ENCODE assay signal across 25 cellular contexts in genomic region chr2:150876201-150877085, GRCh38.
A peak's percentile ranks its signal among the peaks of the same experiment; 100 is the strongest.
DNase-seq lines count a peak whose midpoint lies in the region; ATAC-seq and TF ChIP-seq lines count a peak whose summit lies in the region.
"Had no signal": no experiment of that assay in that cellular context is flagged by ENCODE, and none has a peak within 500 bp of the region (broad histone marks: within the 10 kb centered on the region; RNA-seq: fewer than 3 reads in every experiment).

No MANE protein-coding gene starts in this region.

- ATAC-seq in GM23338 (no peak), HG03521 (IDR thresholded peaks at IDR 0.05; ENCODE audit: unreplicated experiment) (no peak)
- ATAC-seq: heart left ventricle had no signal

- no peak overlapping the region for H3K9ac ChIP-seq in adipocyte (ENCODE audit: low read length)
- no peak overlapping the region for H3K9ac ChIP-seq in neural progenitor cell

- H3K4me3 ChIP-seq in GM23338 (no peak overlapping the region), adipocyte (ENCODE audit: low read length) (no peak overlapping the region), neural progenitor cell (no peak overlapping the region)
- H3K4me3 ChIP-seq: heart left ventricle, skin epidermis, vagina had no signal

- TF ChIP-seq CTCF in GM23338 (conservative IDR thresholded peaks at IDR 0.05; ENCODE audit: low read depth in 2 of 2), result no peak
- no peak for TF ChIP-seq CTCF in neural progenitor cell (IDR thresholded peaks at IDR 0.05)

- H3K27me3 ChIP-seq in GM23338 (ENCODE audit: insufficient read depth) (no peaks in the 10 kb centered on the region), adipocyte (replicated peaks; ENCODE audit: control insufficient read depth, insufficient read depth, low read length) (no peaks in the 10 kb centered on the region), neural progenitor cell (no peaks in the 10 kb centered on the region)
- H3K27me3 ChIP-seq: heart left ventricle, neutrophil, vagina had no signal

- H3K27ac ChIP-seq in GM23338 (ENCODE audit: low read depth) (peak overlapping the region; percentile 51; the same call in 1 of the 2 replicates), neural progenitor cell (no peak overlapping the region)
- H3K27ac ChIP-seq: heart left ventricle, HL-60, neutrophil, skin epidermis, vagina, WERI-Rb-1 had no signal

- peaks cover 26% of the 10 kb centered on the region for H3K9me3 Mint-ChIP-seq in GM23338
- H3K9me3 Mint-ChIP-seq in neural progenitor cell, result peaks cover 4% of the 10 kb centered on the region
- H3K9me3 Mint-ChIP-seq: activated CD4-positive, alpha-beta memory T cell treated with anti-CD3 and anti-CD28 coated beads for 36 hours had no signal

- peak overlapping the region; percentile 85 for H3K27ac Mint-ChIP-seq in GM23338
- H3K27ac Mint-ChIP-seq in neural progenitor cell, result peak overlapping the region; percentile 83
- H3K27ac Mint-ChIP-seq: activated CD4-positive, alpha-beta memory T cell treated with anti-CD3 and anti-CD28 coated beads for 36 hours; dendritic cell treated with granulocyte-macrophage colony-stimulating factor and Interleukin-4, amounts not matched to agents 40 ng/mL and 50 ng/mL, for 4 days had no signal

- H3K27me3 Mint-ChIP-seq in GM23338 (ENCODE audit: insufficient read depth, low read depth, poor library complexity) (peaks cover 2% of the 10 kb centered on the region), neural progenitor cell (ENCODE audit: insufficient read depth, low read depth) (peaks cover 4% of the 10 kb centered on the region)
- H3K27me3 Mint-ChIP-seq: dendritic cell treated with granulocyte-macrophage colony-stimulating factor and Interleukin-4, amounts not matched to agents 40 ng/mL and 50 ng/mL, for 4 days had no signal

- peaks cover 8% of the 10 kb centered on the region; the same call in 1 of the 2 replicates for H3F3A ChIP-seq in GM23338 (replicated peaks; ENCODE audit: low read depth)
- no peaks in the 10 kb centered on the region for H3F3A ChIP-seq in neural progenitor cell (ENCODE audit: low read depth)

- H3K9me2 ChIP-seq in GM23338 (ENCODE audit: insufficient read depth), result 0 out of 2 replicates have a peak, but pooled peaks cover 22% of the 10 kb centered on the region

- no peaks in the 10 kb centered on the region for H4K20me1 ChIP-seq in GM23338 (replicated peaks; ENCODE audit: insufficient read depth)
- no peaks in the 10 kb centered on the region for H4K20me1 ChIP-seq in neural progenitor cell (ENCODE audit: low read depth)

- H3K36me3 Mint-ChIP-seq in GM23338 (ENCODE audit: low read depth), result peaks cover 30% of the 10 kb centered on the region
- H3K36me3 Mint-ChIP-seq in neural progenitor cell, result no peaks in the 10 kb centered on the region
- H3K36me3 Mint-ChIP-seq: activated CD4-positive, alpha-beta memory T cell treated with anti-CD3 and anti-CD28 coated beads for 36 hours; CD8-positive, alpha-beta memory T cell had no signal

- H3K4me2 ChIP-seq in GM23338 (peak overlapping the region; percentile 36), neural progenitor cell (no peak overlapping the region)

- no peak for DNase-seq in GM23338 (ENCODE audit: low spot score)
- DNase-seq in adipocyte (ENCODE audit: low read depth), result peak; percentile 33
- peak; percentile 84 for DNase-seq in fibroblast of peridontal ligament (ENCODE audit: extremely low read depth)
- DNase-seq in neural progenitor cell (ENCODE audit: low spot score), result peak; percentile 3
- no peak for DNase-seq in NOMO-1 treated with dmso at 0.1 percent for 144 hours (lab: John Stamatoyannopoulos, UW; ENCODE audit: unreplicated experiment)
- DNase-seq in activated CD4-positive, alpha-beta T cell treated with anti-CD3 and anti-CD28 coated beads for 4 hours, result no peak
- no peak for DNase-seq in A172 (ENCODE audit: low spot score)
- DNase-seq: activated CD4-positive, alpha-beta memory T cell treated with anti-CD3 and anti-CD28 coated beads for 36 hours; activated naive CD4-positive, alpha-beta T cell treated with Interleukin-2 at 50 U/mL for 16 hours; CD8-positive, alpha-beta memory T cell; DMS79 treated with DMSO at 0.1 percent for 48 hours; heart left ventricle; islet precursor cell; NCI-H187 treated with DMSO at 0.1 percent for 48 hours; NCI-H446 treated with DMSO at 0.1 percent for 48 hours; SHP77; stimulated activated CD4-positive, alpha-beta T cell treated with anti-CD3 and anti-CD28 coated beads, Interleukin-4, amount 100 ng/mL, for 24 hours; T-helper 1 cell; WERI-Rb-1 had no signal

- H3K4me3 Mint-ChIP-seq in GM23338 (no peak overlapping the region), neural progenitor cell (no peak overlapping the region)
- H3K4me3 Mint-ChIP-seq: activated CD4-positive, alpha-beta memory T cell treated with anti-CD3 and anti-CD28 coated beads for 36 hours; CD8-positive, alpha-beta memory T cell; dendritic cell treated with granulocyte-macrophage colony-stimulating factor and Interleukin-4, amounts not matched to agents 40 ng/mL and 50 ng/mL, for 4 days had no signal

- H2AFZ ChIP-seq in GM23338, result no peak overlapping the region; the same call in 1 of the 2 replicates
- H2AFZ ChIP-seq in neural progenitor cell (replicated peaks), result peak overlapping the region; percentile 54

- peaks cover 53% of the 10 kb centered on the region for H3K4me1 ChIP-seq in GM23338 (ENCODE audit: insufficient read depth)
- peaks cover 5% of the 10 kb centered on the region for H3K4me1 ChIP-seq in adipocyte (ENCODE audit: control insufficient read depth, insufficient read depth, low read length)
- H3K4me1 ChIP-seq in neural progenitor cell, result peaks cover 30% of the 10 kb centered on the region

- H3K4me1 Mint-ChIP-seq in GM23338 (peaks cover 57% of the 10 kb centered on the region), neural progenitor cell (peaks cover 42% of the 10 kb centered on the region)
- H3K4me1 Mint-ChIP-seq: CD8-positive, alpha-beta memory T cell had no signal

- H3K9me3 ChIP-seq in adipocyte (ENCODE audit: control insufficient read depth, low read length) (peaks cover 6% of the 10 kb centered on the region), neural progenitor cell (ENCODE audit: low read depth) (no peaks in the 10 kb centered on the region)
- H3K9me3 ChIP-seq: neutrophil, vagina had no signal

- H3K79me2 ChIP-seq in GM23338 (replicated peaks; ENCODE audit: insufficient read depth) (no peaks in the 10 kb centered on the region), neural progenitor cell (ENCODE audit: low read depth) (no peaks in the 10 kb centered on the region)

- H3K36me3 ChIP-seq in GM23338 (ENCODE audit: insufficient read depth) (no peaks in the 10 kb centered on the region), adipocyte (ENCODE audit: control insufficient read depth, insufficient read depth, low read length, severe bottlenecking) (no peaks in the 10 kb centered on the region), neural progenitor cell (no peaks in the 10 kb centered on the region)
- H3K36me3 ChIP-seq: heart left ventricle, neutrophil, vagina, WERI-Rb-1 had no signal

TF ChIP-seq in GM23338, 12 proteins besides CTCF, POLR2A, EP300 and RAD21:
- TF ChIP-seq EZH2 (IDR thresholded peaks at IDR 0.05; ENCODE audit: low read depth, unreplicated experiment), result no peak
- no peak for TF ChIP-seq JUNB (IDR thresholded peaks at IDR 0.05; ENCODE audit: unreplicated experiment)
- no peak for TF ChIP-seq NANOG (IDR thresholded peaks at IDR 0.05; ENCODE audit: borderline replicate concordance)

Comparison
In these comparisons a context has a peak if more than half of its experiments do, and no peak if none do; other contexts are left out.
1. DNase-seq: peak in adipocyte (single experiment), fibroblast of peridontal ligament (single experiment) and neural progenitor cell (single experiment); none in GM23338 (single experiment), NOMO-1 treated with dmso at 0.1 percent for 144 hours (single experiment), activated CD4-positive, alpha-beta T cell treated with anti-CD3 and anti-CD28 coated beads for 4 hours (0 of 2) and A172 (single experiment).